ENCODE assay signal across 19 cellular contexts in genomic region chr11:16093889-16094653, GRCh38.
"Had no signal": no experiment of that assay in that cellular context is flagged by ENCODE, and none has a peak within 500 bp of the region (broad histone marks: within the 10 kb centered on the region; RNA-seq: fewer than 3 reads in every experiment).

No MANE protein-coding gene starts in this region.

- H3K4me1 ChIP-seq: parathyroid adenoma, testis had no signal

- H3K27ac ChIP-seq: neural progenitor cell, parathyroid adenoma, right atrium auricular region, sigmoid colon, testis, tibial artery had no signal

- H3K9me3 Mint-ChIP-seq: nephron; neural progenitor cell; stimulated activated memory B cell treated with anti-CD40 and anti-IgM and Interleukin-4, amounts not matched to agents 10 μg/mL and 1 μg/mL and 100 μg/mL, for 72 hours; type B pancreatic cell had no signal

- DNase-seq: cortex of kidney; effector memory CD8-positive, alpha-beta T cell; mesendoderm; midbrain; naive thymus-derived CD4-positive, alpha-beta T cell; sigmoid colon; stimulated activated CD4-positive, alpha-beta T cell treated with anti-CD3 and anti-CD28 coated beads, Interleukin-2, amount 100 ng/mL, for 24 hours; stimulated activated CD4-positive, alpha-beta T cell treated with anti-CD3 and anti-CD28 coated beads, Interleukin-4, amount 100 ng/mL, for 24 hours; stimulated activated naive CD8-positive, alpha-beta T cell treated with anti-CD3 and anti-CD28 coated beads, Interleukin-15, Interleukin-2, amounts not matched to agents 100 U/mL and 50 U/mL, for 24 hours; substantia nigra; testis; tibial artery had no signal

- H3K36me3 ChIP-seq: neural progenitor cell, right atrium auricular region, sigmoid colon, tibial artery had no signal

- H3K79me2 ChIP-seq: parathyroid adenoma had no signal

- H3K4me2 ChIP-seq: neural progenitor cell had no signal

- H3K4me1 Mint-ChIP-seq: naive thymus-derived CD4-positive, alpha-beta T cell; stimulated activated memory B cell treated with anti-CD40 and anti-IgM and Interleukin-4, amounts not matched to agents 10 μg/mL and 1 μg/mL and 100 μg/mL, for 72 hours had no signal

- H3K27me3 ChIP-seq: right atrium auricular region, sigmoid colon, testis, tibial artery had no signal

- H3K9ac ChIP-seq: neural progenitor cell, parathyroid adenoma had no signal

- ATAC-seq: effector memory CD8-positive, alpha-beta T cell; naive thymus-derived CD4-positive, alpha-beta T cell; stimulated activated memory B cell treated with anti-CD40 and anti-IgM and Interleukin-4, amounts not matched to agents 10 μg/mL and 1 μg/mL and 100 μg/mL, for 72 hours; stimulated activated naive CD8-positive, alpha-beta T cell treated with anti-CD3 and anti-CD28 coated beads, Interleukin-15, Interleukin-2, amounts not matched to agents 100 U/mL and 50 U/mL, for 24 hours had no signal

- H3K4me3 ChIP-seq: neural progenitor cell, right atrium auricular region, sigmoid colon, testis, tibial artery had no signal

- H3K27ac Mint-ChIP-seq: effector memory CD8-positive, alpha-beta T cell; naive thymus-derived CD4-positive, alpha-beta T cell; nephron; neural progenitor cell; progenitor cell of endocrine pancreas; stimulated activated memory B cell treated with anti-CD40 and anti-IgM and Interleukin-4, amounts not matched to agents 10 μg/mL and 1 μg/mL and 100 μg/mL, for 72 hours; type B pancreatic cell had no signal

- H3K9me3 ChIP-seq: right atrium auricular region, sigmoid colon, testis, tibial artery had no signal

- H3K27me3 Mint-ChIP-seq: effector memory CD8-positive, alpha-beta T cell; naive thymus-derived CD4-positive, alpha-beta T cell; stimulated activated memory B cell treated with anti-CD40 and anti-IgM and Interleukin-4, amounts not matched to agents 10 μg/mL and 1 μg/mL and 100 μg/mL, for 72 hours had no signal

- H3K4me3 Mint-ChIP-seq: effector memory CD8-positive, alpha-beta T cell; naive thymus-derived CD4-positive, alpha-beta T cell; nephron; neural progenitor cell; stimulated activated memory B cell treated with anti-CD40 and anti-IgM and Interleukin-4, amounts not matched to agents 10 μg/mL and 1 μg/mL and 100 μg/mL, for 72 hours; type B pancreatic cell had no signal

- H2AFZ ChIP-seq: neural progenitor cell, parathyroid adenoma had no signal

- H3K36me3 Mint-ChIP-seq: naive thymus-derived CD4-positive, alpha-beta T cell; stimulated activated memory B cell treated with anti-CD40 and anti-IgM and Interleukin-4, amounts not matched to agents 10 μg/mL and 1 μg/mL and 100 μg/mL, for 72 hours had no signal
